ENCODE assay signal across 1 cellular context in the genomic region with DNA sequence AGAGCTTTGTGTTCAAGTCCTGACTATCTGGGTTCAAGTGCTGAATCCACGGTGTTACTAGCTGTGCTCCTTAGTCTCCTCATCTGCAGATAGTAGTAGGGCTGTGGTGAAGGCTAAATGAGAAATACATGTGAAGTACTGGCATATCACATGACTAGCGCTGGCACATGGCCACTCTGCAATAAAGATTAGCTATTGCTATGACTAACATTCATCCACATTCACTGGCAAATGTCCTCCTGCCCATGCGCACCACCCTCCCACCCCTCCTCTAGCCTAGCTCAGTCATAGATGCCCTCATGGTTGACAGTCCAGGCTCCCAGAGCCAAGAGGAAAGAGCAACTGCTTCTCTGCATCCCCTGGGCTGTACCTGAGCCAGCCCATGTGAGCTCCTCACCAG.
TF ChIP-seq lines count a peak whose summit lies in the region.

No MANE protein-coding gene starts in this region.

TF ChIP-seq in WTC11, 78 proteins besides CTCF, POLR2A, EP300 and RAD21 (continued from another document):
- TF ChIP-seq, protein P1, sequence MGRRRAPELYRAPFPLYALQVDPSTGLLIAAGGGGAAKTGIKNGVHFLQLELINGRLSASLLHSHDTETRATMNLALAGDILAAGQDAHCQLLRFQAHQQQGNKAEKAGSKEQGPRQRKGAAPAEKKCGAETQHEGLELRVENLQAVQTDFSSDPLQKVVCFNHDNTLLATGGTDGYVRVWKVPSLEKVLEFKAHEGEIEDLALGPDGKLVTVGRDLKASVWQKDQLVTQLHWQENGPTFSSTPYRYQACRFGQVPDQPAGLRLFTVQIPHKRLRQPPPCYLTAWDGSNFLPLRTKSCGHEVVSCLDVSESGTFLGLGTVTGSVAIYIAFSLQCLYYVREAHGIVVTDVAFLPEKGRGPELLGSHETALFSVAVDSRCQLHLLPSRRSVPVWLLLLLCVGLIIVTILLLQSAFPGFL (CRISPR knock-in tag; IDR thresholded peaks at IDR 0.05; ENCODE audit: borderline replicate concordance), result no peak
- TF ChIP-seq, protein P2, sequence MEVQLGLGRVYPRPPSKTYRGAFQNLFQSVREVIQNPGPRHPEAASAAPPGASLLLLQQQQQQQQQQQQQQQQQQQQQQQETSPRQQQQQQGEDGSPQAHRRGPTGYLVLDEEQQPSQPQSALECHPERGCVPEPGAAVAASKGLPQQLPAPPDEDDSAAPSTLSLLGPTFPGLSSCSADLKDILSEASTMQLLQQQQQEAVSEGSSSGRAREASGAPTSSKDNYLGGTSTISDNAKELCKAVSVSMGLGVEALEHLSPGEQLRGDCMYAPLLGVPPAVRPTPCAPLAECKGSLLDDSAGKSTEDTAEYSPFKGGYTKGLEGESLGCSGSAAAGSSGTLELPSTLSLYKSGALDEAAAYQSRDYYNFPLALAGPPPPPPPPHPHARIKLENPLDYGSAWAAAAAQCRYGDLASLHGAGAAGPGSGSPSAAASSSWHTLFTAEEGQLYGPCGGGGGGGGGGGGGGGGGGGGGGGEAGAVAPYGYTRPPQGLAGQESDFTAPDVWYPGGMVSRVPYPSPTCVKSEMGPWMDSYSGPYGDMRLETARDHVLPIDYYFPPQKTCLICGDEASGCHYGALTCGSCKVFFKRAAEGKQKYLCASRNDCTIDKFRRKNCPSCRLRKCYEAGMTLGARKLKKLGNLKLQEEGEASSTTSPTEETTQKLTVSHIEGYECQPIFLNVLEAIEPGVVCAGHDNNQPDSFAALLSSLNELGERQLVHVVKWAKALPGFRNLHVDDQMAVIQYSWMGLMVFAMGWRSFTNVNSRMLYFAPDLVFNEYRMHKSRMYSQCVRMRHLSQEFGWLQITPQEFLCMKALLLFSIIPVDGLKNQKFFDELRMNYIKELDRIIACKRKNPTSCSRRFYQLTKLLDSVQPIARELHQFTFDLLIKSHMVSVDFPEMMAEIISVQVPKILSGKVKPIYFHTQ (CRISPR knock-in tag; IDR thresholded peaks at IDR 0.05), result no peak
- TF ChIP-seq CREB1 (CRISPR knock-in tag; IDR thresholded peaks at IDR 0.05), result no peak
